26 cellular contexts compared by ENCODE assay signal in the genomic region with DNA sequence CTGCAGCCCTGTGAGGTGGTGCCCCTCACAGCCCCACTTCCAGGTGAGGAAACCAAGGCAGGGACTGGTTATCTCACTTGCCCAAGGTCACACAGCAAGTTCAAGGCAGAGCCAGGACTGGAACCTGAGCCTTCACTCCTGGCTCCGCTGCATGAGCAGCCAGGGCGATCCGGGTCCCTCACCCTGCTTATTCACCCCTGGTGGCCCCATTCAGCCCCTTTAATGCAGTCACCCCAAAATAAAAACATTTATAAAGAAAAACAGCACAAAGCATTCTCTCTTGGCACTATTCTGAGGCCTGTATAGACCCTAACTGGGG.
"Had no signal": no experiment of that assay in that cellular context is flagged by ENCODE, and none has a peak within 500 bp of the region (broad histone marks: within the 10 kb centered on the region; RNA-seq: fewer than 3 reads in every experiment).

No MANE protein-coding gene starts in this region.

- H3K27me3 Mint-ChIP-seq: activated CD4-positive, alpha-beta T cell treated with anti-CD3 and anti-CD28 coated beads for 36 hours; activated naive CD4-positive, alpha-beta T cell treated with anti-CD3 and anti-CD28 coated beads, Interleukin-2, amount 10 ng/mL, durations not matched to agents 7 days and 5 days; activated naive CD8-positive, alpha-beta T cell treated with anti-CD3 and anti-CD28 coated beads for 36 hours; brain; T-cell had no signal

- DNase-seq: activated CD4-positive, alpha-beta T cell treated with anti-CD3 and anti-CD28 coated beads for 36 hours; activated gamma-delta T cell treated with Interleukin-2 at 50 U/mL for 16 hours; activated naive CD4-positive, alpha-beta T cell treated with anti-CD3 and anti-CD28 coated beads, Interleukin-2, amount 10 ng/mL, durations not matched to agents 7 days and 5 days; activated naive CD8-positive, alpha-beta T cell treated with anti-CD3 and anti-CD28 coated beads for 36 hours; activated T-cell treated with anti-CD3 and anti-CD28 coated beads, Interleukin-2, amount 50 U/mL, for 72 hours; amniotic stem cell; Kasumi-1; NCI-H1048; NCI-H146; NCI-H187 treated with DMSO at 0.1 percent for 48 hours; NCI-H2081 treated with DMSO at 0.1 percent for 48 hours; NCI-H2171; NCI-H226; NCI-H526 treated with DMSO at 0.1 percent for 48 hours; NCI-H82; T-cell; T-helper 2 cell; T1000; WERI-Rb-1 had no signal

- H3K4me3 ChIP-seq: ascending aorta, cardiac muscle cell, K562, SK-N-MC had no signal

- ATAC-seq: activated CD4-positive, alpha-beta T cell treated with anti-CD3 and anti-CD28 coated beads for 36 hours; activated T-cell treated with anti-CD3 and anti-CD28 coated beads, Interleukin-2, amount 50 U/mL, for 72 hours; K562; Right ventricle myocardium inferior; T-cell had no signal

- H3K4me1 ChIP-seq: ascending aorta had no signal

- H3K27me3 ChIP-seq: ascending aorta, cardiac muscle cell had no signal

- H3K4me3 Mint-ChIP-seq: activated CD4-positive, alpha-beta T cell treated with anti-CD3 and anti-CD28 coated beads for 36 hours; activated naive CD4-positive, alpha-beta T cell treated with anti-CD3 and anti-CD28 coated beads, Interleukin-2, amount 10 ng/mL, durations not matched to agents 7 days and 5 days; activated naive CD8-positive, alpha-beta T cell treated with anti-CD3 and anti-CD28 coated beads for 36 hours; activated T-cell treated with anti-CD3 and anti-CD28 coated beads, Interleukin-2, amount 50 U/mL, for 72 hours; brain; T-cell had no signal

- H3K4me1 Mint-ChIP-seq: activated CD4-positive, alpha-beta T cell treated with anti-CD3 and anti-CD28 coated beads for 36 hours; activated naive CD4-positive, alpha-beta T cell treated with anti-CD3 and anti-CD28 coated beads, Interleukin-2, amount 10 ng/mL, durations not matched to agents 7 days and 5 days; brain had no signal

- H3K27ac ChIP-seq: ascending aorta, cardiac muscle cell, SK-N-MC, WERI-Rb-1 had no signal

- H3K9me3 ChIP-seq: ascending aorta had no signal

- H3K9me3 Mint-ChIP-seq: activated naive CD4-positive, alpha-beta T cell treated with anti-CD3 and anti-CD28 coated beads, Interleukin-2, amount 10 ng/mL, durations not matched to agents 7 days and 5 days; activated naive CD8-positive, alpha-beta T cell treated with anti-CD3 and anti-CD28 coated beads for 36 hours; activated T-cell treated with anti-CD3 and anti-CD28 coated beads, Interleukin-2, amount 50 U/mL, for 72 hours; activated T-helper 2 cell treated with anti-CD3 and anti-CD28 coated beads, Interferon-gamma antibody, Interleukin-2, Interleukin-4, amounts not matched to agents 10 μg/mL and 5 μg/mL and 100 μg/mL, durations not matched to agents 14 hours and 24 hours and 36 hours; brain; T-cell had no signal

- H3K27ac Mint-ChIP-seq: activated CD4-positive, alpha-beta T cell treated with anti-CD3 and anti-CD28 coated beads for 36 hours; activated naive CD8-positive, alpha-beta T cell treated with anti-CD3 and anti-CD28 coated beads for 36 hours; activated T-cell treated with anti-CD3 and anti-CD28 coated beads, Interleukin-2, amount 50 U/mL, for 72 hours; activated T-helper 2 cell treated with anti-CD3 and anti-CD28 coated beads, Interferon-gamma antibody, Interleukin-2, Interleukin-4, amounts not matched to agents 10 μg/mL and 5 μg/mL and 100 μg/mL, durations not matched to agents 14 hours and 24 hours and 36 hours; T-cell had no signal
